1 cellular context compared by ENCODE assay signal in genomic region chr3:169149349-169149890, GRCh38.
TF ChIP-seq lines count a peak whose summit lies in the region.

No MANE protein-coding gene starts in this region.

TF ChIP-seq in K562, 482 proteins besides CTCF, POLR2A, EP300 and RAD21 (continued from another document and continues in another):
- TF ChIP-seq ZFP91 (CRISPR knock-in tag; IDR thresholded peaks at IDR 0.05) (no peak), KDM1A (IDR thresholded peaks at IDR 0.05) (no peak), GTF2A2 (tag; IDR thresholded peaks at IDR 0.05) (no peak), HIVEP1 (CRISPR knock-in tag; IDR thresholded peaks at IDR 0.05) (no peak), BCOR (IDR thresholded peaks at IDR 0.05) (no peak), SMARCE1 (IDR thresholded peaks at IDR 0.05) (no peak), ZNF280B (CRISPR knock-in tag; IDR thresholded peaks at IDR 0.05) (no peak), DPF2 (IDR thresholded peaks at IDR 0.05) (no peak), RBM22 (IDR thresholded peaks at IDR 0.05; ENCODE audit: low read depth, low read length, poor library complexity, severe bottlenecking) (no peak), GATAD2B (IDR thresholded peaks at IDR 0.05; ENCODE audit: borderline replicate concordance) (peak; percentile 47; the same call in 1 of the 2 replicates), SREBF2 (CRISPR knock-in tag; IDR thresholded peaks at IDR 0.05) (no peak), ZC3H8 (IDR thresholded peaks at IDR 0.05) (no peak), ETV6 (IDR thresholded peaks at IDR 0.05; ENCODE audit: borderline replicate concordance in 1 of 2, low read depth in 2 of 2, low read length in 1 of 2) (no peak), ETV6 (CRISPR knock-in tag; IDR thresholded peaks at IDR 0.05; ENCODE audit: borderline replicate concordance) (no peak), ATF2 (CRISPR knock-in tag; IDR thresholded peaks at IDR 0.05) (no peak), TRIM24 (IDR thresholded peaks at IDR 0.05) (no peak), ZNF764 (CRISPR knock-in tag; IDR thresholded peaks at IDR 0.05; ENCODE audit: low read depth) (no peak), NR0B1 (IDR thresholded peaks at IDR 0.05; ENCODE audit: partially characterized antibody) (no peak), ZNF668 (CRISPR knock-in tag; IDR thresholded peaks at IDR 0.05) (no peak), MEF2A (IDR thresholded peaks at IDR 0.05; ENCODE audit: control insufficient read depth, low read depth, low read length) (no peak), RAD51 (IDR thresholded peaks at IDR 0.05; ENCODE audit: borderline replicate concordance, low read depth) (0 out of 2 replicates have a peak, but pooled peaks have one; percentile 8), SRSF9 (IDR thresholded peaks at IDR 0.05; ENCODE audit: borderline replicate concordance, low read depth, low read length) (no peak), FOS (IDR thresholded peaks at IDR 0.05; ENCODE audit: extremely low read depth, insufficient read length) (no peak), ZNF57 (CRISPR knock-in tag; IDR thresholded peaks at IDR 0.05) (no peak), POLR2H (tag; IDR thresholded peaks at IDR 0.05; ENCODE audit: low read depth) (no peak), FOXP4 (CRISPR knock-in tag; IDR thresholded peaks at IDR 0.05; ENCODE audit: borderline replicate concordance) (no peak)
- TF ChIP-seq, protein P1, sequence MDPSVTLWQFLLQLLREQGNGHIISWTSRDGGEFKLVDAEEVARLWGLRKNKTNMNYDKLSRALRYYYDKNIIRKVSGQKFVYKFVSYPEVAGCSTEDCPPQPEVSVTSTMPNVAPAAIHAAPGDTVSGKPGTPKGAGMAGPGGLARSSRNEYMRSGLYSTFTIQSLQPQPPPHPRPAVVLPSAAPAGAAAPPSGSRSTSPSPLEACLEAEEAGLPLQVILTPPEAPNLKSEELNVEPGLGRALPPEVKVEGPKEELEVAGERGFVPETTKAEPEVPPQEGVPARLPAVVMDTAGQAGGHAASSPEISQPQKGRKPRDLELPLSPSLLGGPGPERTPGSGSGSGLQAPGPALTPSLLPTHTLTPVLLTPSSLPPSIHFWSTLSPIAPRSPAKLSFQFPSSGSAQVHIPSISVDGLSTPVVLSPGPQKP (CRISPR knock-in tag; IDR thresholded peaks at IDR 0.05) = no peak
- TF ChIP-seq, protein P2, sequence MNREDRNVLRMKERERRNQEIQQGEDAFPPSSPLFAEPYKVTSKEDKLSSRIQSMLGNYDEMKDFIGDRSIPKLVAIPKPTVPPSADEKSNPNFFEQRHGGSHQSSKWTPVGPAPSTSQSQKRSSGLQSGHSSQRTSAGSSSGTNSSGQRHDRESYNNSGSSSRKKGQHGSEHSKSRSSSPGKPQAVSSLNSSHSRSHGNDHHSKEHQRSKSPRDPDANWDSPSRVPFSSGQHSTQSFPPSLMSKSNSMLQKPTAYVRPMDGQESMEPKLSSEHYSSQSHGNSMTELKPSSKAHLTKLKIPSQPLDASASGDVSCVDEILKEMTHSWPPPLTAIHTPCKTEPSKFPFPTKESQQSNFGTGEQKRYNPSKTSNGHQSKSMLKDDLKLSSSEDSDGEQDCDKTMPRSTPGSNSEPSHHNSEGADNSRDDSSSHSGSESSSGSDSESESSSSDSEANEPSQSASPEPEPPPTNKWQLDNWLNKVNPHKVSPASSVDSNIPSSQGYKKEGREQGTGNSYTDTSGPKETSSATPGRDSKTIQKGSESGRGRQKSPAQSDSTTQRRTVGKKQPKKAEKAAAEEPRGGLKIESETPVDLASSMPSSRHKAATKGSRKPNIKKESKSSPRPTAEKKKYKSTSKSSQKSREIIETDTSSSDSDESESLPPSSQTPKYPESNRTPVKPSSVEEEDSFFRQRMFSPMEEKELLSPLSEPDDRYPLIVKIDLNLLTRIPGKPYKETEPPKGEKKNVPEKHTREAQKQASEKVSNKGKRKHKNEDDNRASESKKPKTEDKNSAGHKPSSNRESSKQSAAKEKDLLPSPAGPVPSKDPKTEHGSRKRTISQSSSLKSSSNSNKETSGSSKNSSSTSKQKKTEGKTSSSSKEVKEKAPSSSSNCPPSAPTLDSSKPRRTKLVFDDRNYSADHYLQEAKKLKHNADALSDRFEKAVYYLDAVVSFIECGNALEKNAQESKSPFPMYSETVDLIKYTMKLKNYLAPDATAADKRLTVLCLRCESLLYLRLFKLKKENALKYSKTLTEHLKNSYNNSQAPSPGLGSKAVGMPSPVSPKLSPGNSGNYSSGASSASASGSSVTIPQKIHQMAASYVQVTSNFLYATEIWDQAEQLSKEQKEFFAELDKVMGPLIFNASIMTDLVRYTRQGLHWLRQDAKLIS (CRISPR knock-in tag; IDR thresholded peaks at IDR 0.05) = no peak
- TF ChIP-seq, protein P3, sequence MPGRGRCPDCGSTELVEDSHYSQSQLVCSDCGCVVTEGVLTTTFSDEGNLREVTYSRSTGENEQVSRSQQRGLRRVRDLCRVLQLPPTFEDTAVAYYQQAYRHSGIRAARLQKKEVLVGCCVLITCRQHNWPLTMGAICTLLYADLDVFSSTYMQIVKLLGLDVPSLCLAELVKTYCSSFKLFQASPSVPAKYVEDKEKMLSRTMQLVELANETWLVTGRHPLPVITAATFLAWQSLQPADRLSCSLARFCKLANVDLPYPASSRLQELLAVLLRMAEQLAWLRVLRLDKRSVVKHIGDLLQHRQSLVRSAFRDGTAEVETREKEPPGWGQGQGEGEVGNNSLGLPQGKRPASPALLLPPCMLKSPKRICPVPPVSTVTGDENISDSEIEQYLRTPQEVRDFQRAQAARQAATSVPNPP (IDR thresholded peaks at IDR 0.05; ENCODE audit: borderline replicate concordance, insufficient read depth, insufficient read length) = no peak
- TF ChIP-seq, protein P4, sequence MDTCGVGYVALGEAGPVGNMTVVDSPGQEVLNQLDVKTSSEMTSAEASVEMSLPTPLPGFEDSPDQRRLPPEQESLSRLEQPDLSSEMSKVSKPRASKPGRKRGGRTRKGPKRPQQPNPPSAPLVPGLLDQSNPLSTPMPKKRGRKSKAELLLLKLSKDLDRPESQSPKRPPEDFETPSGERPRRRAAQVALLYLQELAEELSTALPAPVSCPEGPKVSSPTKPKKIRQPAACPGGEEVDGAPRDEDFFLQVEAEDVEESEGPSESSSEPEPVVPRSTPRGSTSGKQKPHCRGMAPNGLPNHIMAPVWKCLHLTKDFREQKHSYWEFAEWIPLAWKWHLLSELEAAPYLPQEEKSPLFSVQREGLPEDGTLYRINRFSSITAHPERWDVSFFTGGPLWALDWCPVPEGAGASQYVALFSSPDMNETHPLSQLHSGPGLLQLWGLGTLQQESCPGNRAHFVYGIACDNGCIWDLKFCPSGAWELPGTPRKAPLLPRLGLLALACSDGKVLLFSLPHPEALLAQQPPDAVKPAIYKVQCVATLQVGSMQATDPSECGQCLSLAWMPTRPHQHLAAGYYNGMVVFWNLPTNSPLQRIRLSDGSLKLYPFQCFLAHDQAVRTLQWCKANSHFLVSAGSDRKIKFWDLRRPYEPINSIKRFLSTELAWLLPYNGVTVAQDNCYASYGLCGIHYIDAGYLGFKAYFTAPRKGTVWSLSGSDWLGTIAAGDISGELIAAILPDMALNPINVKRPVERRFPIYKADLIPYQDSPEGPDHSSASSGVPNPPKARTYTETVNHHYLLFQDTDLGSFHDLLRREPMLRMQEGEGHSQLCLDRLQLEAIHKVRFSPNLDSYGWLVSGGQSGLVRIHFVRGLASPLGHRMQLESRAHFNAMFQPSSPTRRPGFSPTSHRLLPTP (IDR thresholded peaks at IDR 0.05; ENCODE audit: borderline replicate concordance, extremely low read depth, insufficient read length) = no peak
- TF ChIP-seq, protein P5, sequence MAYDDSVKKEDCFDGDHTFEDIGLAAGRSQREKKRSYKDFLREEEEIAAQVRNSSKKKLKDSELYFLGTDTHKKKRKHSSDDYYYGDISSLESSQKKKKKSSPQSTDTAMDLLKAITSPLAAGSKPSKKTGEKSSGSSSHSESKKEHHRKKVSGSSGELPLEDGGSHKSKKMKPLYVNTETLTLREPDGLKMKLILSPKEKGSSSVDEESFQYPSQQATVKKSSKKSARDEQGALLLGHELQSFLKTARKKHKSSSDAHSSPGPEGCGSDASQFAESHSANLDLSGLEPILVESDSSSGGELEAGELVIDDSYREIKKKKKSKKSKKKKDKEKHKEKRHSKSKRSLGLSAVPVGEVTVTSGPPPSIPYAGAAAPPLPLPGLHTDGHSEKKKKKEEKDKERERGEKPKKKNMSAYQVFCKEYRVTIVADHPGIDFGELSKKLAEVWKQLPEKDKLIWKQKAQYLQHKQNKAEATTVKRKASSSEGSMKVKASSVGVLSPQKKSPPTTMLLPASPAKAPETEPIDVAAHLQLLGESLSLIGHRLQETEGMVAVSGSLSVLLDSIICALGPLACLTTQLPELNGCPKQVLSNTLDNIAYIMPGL (CRISPR knock-in tag; IDR thresholded peaks at IDR 0.05) = no peak
- TF ChIP-seq, protein P6, sequence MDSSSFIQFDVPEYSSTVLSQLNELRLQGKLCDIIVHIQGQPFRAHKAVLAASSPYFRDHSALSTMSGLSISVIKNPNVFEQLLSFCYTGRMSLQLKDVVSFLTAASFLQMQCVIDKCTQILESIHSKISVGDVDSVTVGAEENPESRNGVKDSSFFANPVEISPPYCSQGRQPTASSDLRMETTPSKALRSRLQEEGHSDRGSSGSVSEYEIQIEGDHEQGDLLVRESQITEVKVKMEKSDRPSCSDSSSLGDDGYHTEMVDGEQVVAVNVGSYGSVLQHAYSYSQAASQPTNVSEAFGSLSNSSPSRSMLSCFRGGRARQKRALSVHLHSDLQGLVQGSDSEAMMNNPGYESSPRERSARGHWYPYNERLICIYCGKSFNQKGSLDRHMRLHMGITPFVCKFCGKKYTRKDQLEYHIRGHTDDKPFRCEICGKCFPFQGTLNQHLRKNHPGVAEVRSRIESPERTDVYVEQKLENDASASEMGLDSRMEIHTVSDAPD (CRISPR knock-in tag; IDR thresholded peaks at IDR 0.05) = no peak
- TF ChIP-seq, protein P7, sequence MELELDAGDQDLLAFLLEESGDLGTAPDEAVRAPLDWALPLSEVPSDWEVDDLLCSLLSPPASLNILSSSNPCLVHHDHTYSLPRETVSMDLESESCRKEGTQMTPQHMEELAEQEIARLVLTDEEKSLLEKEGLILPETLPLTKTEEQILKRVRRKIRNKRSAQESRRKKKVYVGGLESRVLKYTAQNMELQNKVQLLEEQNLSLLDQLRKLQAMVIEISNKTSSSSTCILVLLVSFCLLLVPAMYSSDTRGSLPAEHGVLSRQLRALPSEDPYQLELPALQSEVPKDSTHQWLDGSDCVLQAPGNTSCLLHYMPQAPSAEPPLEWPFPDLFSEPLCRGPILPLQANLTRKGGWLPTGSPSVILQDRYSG (tag; conservative IDR thresholded peaks at IDR 0.05; ENCODE audit: low read depth) = no peak
- TF ChIP-seq, protein P8, sequence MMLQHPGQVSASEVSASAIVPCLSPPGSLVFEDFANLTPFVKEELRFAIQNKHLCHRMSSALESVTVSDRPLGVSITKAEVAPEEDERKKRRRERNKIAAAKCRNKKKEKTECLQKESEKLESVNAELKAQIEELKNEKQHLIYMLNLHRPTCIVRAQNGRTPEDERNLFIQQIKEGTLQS (IDR thresholded peaks at IDR 0.05) = peak; percentile 95
- TF ChIP-seq, protein P8 (CRISPR knock-in tag; conservative IDR thresholded peaks at IDR 0.05) = no peak
